8 cellular contexts compared by ENCODE assay signal in the genomic region with DNA sequence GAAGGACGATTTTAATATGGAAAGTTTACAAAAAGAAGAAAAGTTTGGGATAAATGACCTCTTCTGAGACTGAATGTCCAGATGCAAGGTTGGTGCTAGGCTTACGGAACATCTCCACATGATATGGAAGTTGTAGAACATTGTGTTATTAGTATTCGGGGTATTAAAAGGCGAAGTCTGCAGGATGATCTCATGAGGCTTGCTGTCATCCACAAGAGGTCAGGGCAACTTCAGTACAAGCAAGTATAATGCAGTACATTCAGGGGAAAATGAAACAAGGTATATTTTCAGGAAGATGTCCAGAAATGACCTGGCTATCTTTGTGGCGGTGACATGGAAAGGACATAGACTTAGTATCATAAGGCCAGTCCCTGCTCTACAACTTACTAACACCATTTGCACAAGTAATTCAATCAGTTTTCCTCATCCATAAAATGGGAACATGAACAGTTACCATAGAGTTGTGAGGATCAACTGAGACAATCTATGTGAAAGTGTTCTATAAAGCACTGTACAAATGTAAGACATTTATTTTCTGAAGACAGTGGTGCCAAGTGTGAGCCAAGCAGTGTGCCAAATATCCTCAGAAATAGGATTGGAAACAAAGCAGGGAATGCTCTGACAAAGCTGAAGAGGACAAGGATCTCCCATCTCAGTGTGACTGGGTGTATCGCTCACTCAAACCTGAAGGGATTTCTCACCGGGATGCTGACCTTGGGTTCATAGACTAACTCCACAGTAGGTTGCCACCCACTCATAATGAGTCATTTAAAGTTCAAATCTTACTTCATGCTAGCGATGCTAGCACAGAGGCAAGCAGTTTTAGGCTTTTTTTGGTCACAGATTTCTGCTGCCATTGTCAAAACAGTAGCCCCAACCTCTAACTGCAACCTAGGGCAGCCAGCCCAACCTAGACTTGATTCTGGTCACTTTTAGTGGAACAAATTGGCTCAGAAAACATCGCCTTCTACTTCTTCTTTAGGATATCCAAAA.
DNase-seq lines count a peak whose midpoint lies in the region; ATAC-seq and TF ChIP-seq lines count a peak whose summit lies in the region.

No MANE protein-coding gene starts in this region.

- peaks cover 4% of the 10 kb centered on the region for H3K36me3 Mint-ChIP-seq in activated naive CD4-positive, alpha-beta T cell treated with anti-CD3 and anti-CD28 coated beads, Interleukin-2, amount 50 U/mL, for 24 hours

- H3K4me1 ChIP-seq in prostate gland (replicated peaks) = no peaks in the 10 kb centered on the region
- H3K4me1 ChIP-seq in HAP-1 = peaks cover 43% of the 10 kb centered on the region

- H3K4me3 Mint-ChIP-seq in activated naive CD4-positive, alpha-beta T cell treated with anti-CD3 and anti-CD28 coated beads, Interleukin-2, amount 50 U/mL, for 24 hours = no peak overlapping the region

- peak overlapping the region; percentile 19 for H3K27ac Mint-ChIP-seq in activated naive CD4-positive, alpha-beta T cell treated with anti-CD3 and anti-CD28 coated beads, Interleukin-2, amount 50 U/mL, for 24 hours

- in situ Hi-C loops in HAP-1 (cut with MboI; ENCODE audit: low sequenced_read_pairs) = no loop called here

- H3K4me3 ChIP-seq in prostate gland = no peak overlapping the region
- no peak overlapping the region for H3K4me3 ChIP-seq in HAP-1

- no peak for TF ChIP-seq POLR2A in prostate gland (IDR thresholded peaks at IDR 0.05)

- no peaks in the 10 kb centered on the region for H3K27me3 ChIP-seq in prostate gland (replicated peaks; ENCODE audit: insufficient read depth)
- no peaks in the 10 kb centered on the region for H3K27me3 ChIP-seq in HAP-1 (ENCODE audit: low read depth)

- no peaks in the 10 kb centered on the region for H3K36me3 ChIP-seq in prostate gland
- H3K36me3 ChIP-seq in HAP-1 (replicated peaks) = no peaks in the 10 kb centered on the region

- no peak for ATAC-seq in HG02970 (IDR thresholded peaks at IDR 0.05; ENCODE audit: low FRiP score, unreplicated experiment)

- peak in 1 of 4 experiments; percentile 7 for TF ChIP-seq CTCF in prostate gland (IDR thresholded peaks at IDR 0.05)

- intact Hi-C loops in prostate gland (cut with DNase I) = no loop called here

- no peaks in the 10 kb centered on the region for H3K9me3 Mint-ChIP-seq in activated naive CD4-positive, alpha-beta T cell treated with anti-CD3 and anti-CD28 coated beads, Interleukin-2, amount 50 U/mL, for 24 hours

- peaks cover 21% of the 10 kb centered on the region for H3K4me1 Mint-ChIP-seq in activated naive CD4-positive, alpha-beta T cell treated with anti-CD3 and anti-CD28 coated beads, Interleukin-2, amount 50 U/mL, for 24 hours

- 67% methylated on average over 9 of the region's 9 CpGs for WGBS in prostate gland

- H3K27ac ChIP-seq in caudate nucleus (ENCODE audit: low read depth, low read length) (peak overlapping the region; percentile 81), prostate gland (peak overlapping the region; percentile 23 to 40)

- H3K27me3 Mint-ChIP-seq in activated naive CD4-positive, alpha-beta T cell treated with anti-CD3 and anti-CD28 coated beads, Interleukin-2, amount 50 U/mL, for 24 hours = no peaks in the 10 kb centered on the region

- H3K9me3 ChIP-seq in prostate gland (no peaks in the 10 kb centered on the region), HAP-1 (no peaks in the 10 kb centered on the region)

- DNase-seq in activated naive CD4-positive, alpha-beta T cell (lab: John Stamatoyannopoulos, UW) = no peak
- DNase-seq in HPDE6-E6E7 (ENCODE audit: extremely low spot score) (peak; percentile 41), caudate nucleus (lab: John Stamatoyannopoulos, UW) (peak in 3 of 61 donors; percentile 11 to 40 (median 19)), prostate gland (ENCODE audit: low spot score) (no peak), SHP77 treated with DMSO at 0.1 percent for 48 hours (lab: John Stamatoyannopoulos, UW) (no peak), HAP-1 (ENCODE audit: low spot score in 2 of 2) (no peak)
